Comparison of ENCODE assay signal across 7 cellular contexts in the genomic region with DNA sequence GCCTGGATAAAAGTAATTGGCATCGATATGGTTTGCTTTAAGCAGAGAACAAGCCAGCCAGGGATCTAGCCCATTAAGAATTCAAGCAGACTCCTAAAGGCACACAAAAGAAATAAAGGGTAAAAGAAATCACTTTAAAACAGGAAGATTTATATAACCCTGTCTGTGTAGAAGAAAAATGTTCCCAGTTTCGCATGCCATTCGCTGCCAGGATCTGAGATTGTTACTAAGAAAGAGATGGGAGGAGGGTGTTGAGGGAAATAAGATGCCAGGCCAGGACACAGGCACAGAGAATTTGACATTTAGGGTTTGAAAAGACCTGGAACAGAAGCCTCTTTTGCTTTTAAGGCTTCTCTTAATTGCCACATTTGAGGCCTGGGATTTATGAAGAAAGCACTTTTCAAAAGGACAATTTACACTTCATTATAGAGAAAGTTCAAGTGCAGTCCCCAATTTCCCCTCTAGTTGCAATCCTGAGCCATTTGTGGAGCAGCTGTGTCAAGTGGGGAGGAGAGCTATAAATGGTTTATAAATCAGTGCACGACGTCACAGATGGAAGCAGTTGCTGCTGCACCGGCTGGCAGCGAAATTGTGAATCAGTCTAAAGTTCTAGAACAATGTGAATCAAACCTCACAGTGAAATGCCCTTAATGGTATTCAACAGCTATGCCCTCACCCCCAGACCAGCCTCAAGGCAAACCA. TPM values are rescaled to one million over a fixed set of nuclear protein-coding genes. Genes with fewer than 3 reads are reported as not detected.
A peak's percentile ranks its signal among the peaks of the same experiment; 100 is the strongest.
DNase-seq lines count a peak whose midpoint lies in the region; ATAC-seq and TF ChIP-seq lines count a peak whose summit lies in the region.

No MANE protein-coding gene starts in this region.

- H3K79me1 ChIP-seq in mesendoderm (ENCODE audit: low read length) = no peaks in the 10 kb centered on the region

- no peak overlapping the region for H3K23ac ChIP-seq in mesendoderm (ENCODE audit: low read length)

- H3K79me2 ChIP-seq in mesendoderm (ENCODE audit: control insufficient read depth, insufficient read depth, low read length) = no peaks in the 10 kb centered on the region

- no peak overlapping the region for H4K8ac ChIP-seq in mesendoderm (ENCODE audit: low read depth, low read length)

- in situ Hi-C loops in astrocyte of the cerebellum (cut with HindIII; ENCODE audit: low sequenced_read_pairs) = no loop called here

- no peaks in the 10 kb centered on the region for H3K9me3 ChIP-seq in upper lobe of right lung

- intact Hi-C loops in left colon (cut with DNase I, micrococcal nuclease) = loop anchor here in 1 of 2 donors (10.0 kb wide), 1 partner anchor 47 kb away; no protein-coding TSS in a partner anchor
- intact Hi-C loops in upper lobe of right lung (cut with DNase I) = loop anchor here (10.0 kb wide), 1 partner anchor 47 kb away; no protein-coding TSS in a partner anchor

- no CpG with 5 or more reads among the region's 7 CpGs for WGBS in mesendoderm (ENCODE audit: extremely low coverage, insufficient coverage, low lambda C conversion rate)

- ATAC-seq in left colon (peak; percentile 74), upper lobe of right lung (no peak), GM19351 (IDR thresholded peaks at IDR 0.05; ENCODE audit: unreplicated experiment) (no peak)

- H3K36me3 ChIP-seq in upper lobe of right lung (no peaks in the 10 kb centered on the region), mesendoderm (ENCODE audit: control insufficient read depth, insufficient read depth, low read length) (no peaks in the 10 kb centered on the region)

- H3K4me1 ChIP-seq in upper lobe of right lung (no peaks in the 10 kb centered on the region), mesendoderm (ENCODE audit: control insufficient read depth, low read depth, low read length) (no peaks in the 10 kb centered on the region)

- no peak overlapping the region for H3K18ac ChIP-seq in mesendoderm (ENCODE audit: low read length)

- H3K27ac ChIP-seq in upper lobe of right lung (no peak overlapping the region), mesendoderm (ENCODE audit: low read depth, low read length) (no peak overlapping the region)

- no peak overlapping the region for H2BK120ac ChIP-seq in mesendoderm (ENCODE audit: low read depth, low read length)

- peak; percentile 52 for TF ChIP-seq CTCF in GM12873 (IDR thresholded peaks at IDR 0.05; ENCODE audit: insufficient read depth, low read depth, low read length, missing control alignments)
- peak; percentile 55 for TF ChIP-seq CTCF in astrocyte of the cerebellum (IDR thresholded peaks at IDR 0.05; ENCODE audit: low read depth, low read length, missing control alignments)
- peak; percentile 34 for TF ChIP-seq CTCF in upper lobe of right lung (IDR thresholded peaks at IDR 0.05)

- H3K4me3 ChIP-seq in astrocyte of the cerebellum (ENCODE audit: low read depth, low read length) (no peak overlapping the region), upper lobe of right lung (no peak overlapping the region), mesendoderm (ENCODE audit: low read length) (no peak overlapping the region)

- no peak overlapping the region for H3K4me2 ChIP-seq in mesendoderm (ENCODE audit: low read length)

- H3K9ac ChIP-seq in mesendoderm (ENCODE audit: low read length) = no peak overlapping the region

- peak; percentile 73 for DNase-seq in NCI-H1436 treated with DMSO at 0.1 percent for 48 hours (lab: John Stamatoyannopoulos, UW)
- peak; percentile 34 for DNase-seq in astrocyte of the cerebellum (ENCODE audit: low read depth)
- peak in 1 of 2 donors; percentile 46 for DNase-seq in left colon
- DNase-seq in upper lobe of right lung = no peak
- no peak for DNase-seq in mesendoderm

- no peak overlapping the region for H2AK5ac ChIP-seq in mesendoderm (ENCODE audit: low read length)

- no peak overlapping the region for H3K56ac ChIP-seq in mesendoderm (ENCODE audit: low read length)

- H3K4ac ChIP-seq in mesendoderm (ENCODE audit: low read depth, low read length) = no peak overlapping the region

- H4K5ac ChIP-seq in mesendoderm (ENCODE audit: low read length) = no peak overlapping the region

- no peaks in the 10 kb centered on the region for H3K27me3 ChIP-seq in upper lobe of right lung
- no peaks in the 10 kb centered on the region for H3K27me3 ChIP-seq in mesendoderm (ENCODE audit: insufficient read depth, low read length, poor library complexity)

- no peak overlapping the region for H2BK5ac ChIP-seq in mesendoderm (ENCODE audit: low read length)

- H2BK15ac ChIP-seq in mesendoderm (replicated peaks; ENCODE audit: low read depth) = no peak overlapping the region

RNA-seq across cellular contexts. Expression of gene C16orf87, which starts 26.4 kb away (rescaled TPM):
- 1 to 10 TPM; 6.1 to 7.6 TPM for total RNA-seq in left colon
- total RNA-seq in upper lobe of right lung = 8.2 TPM
- 19.7 TPM for polyA plus RNA-seq in mesendoderm (2013, experiment 1 of 2)
- polyA plus RNA-seq in mesendoderm (2013, experiment 2 of 2) = 19.1 TPM

RNA-seq across cellular contexts. Expression of gene GPT2, which starts 26.8 kb away (rescaled TPM):
- total RNA-seq in left colon (10 to 100 TPM; 26.8 to 32.1 TPM), upper lobe of right lung (6.2 TPM)
- polyA plus RNA-seq in mesendoderm (2013, experiment 1 of 2) = 30.6 TPM
- 32.9 TPM for polyA plus RNA-seq in mesendoderm (2013, experiment 2 of 2)

Comparison
In these comparisons a context has a peak if more than half of its experiments do, and no peak if none do; other contexts are left out.
1. DNase-seq: peak in NCI-H1436 treated with DMSO at 0.1 percent for 48 hours (single experiment) and astrocyte of the cerebellum (single experiment); none in upper lobe of right lung (single experiment) and mesendoderm (single experiment).
2. Peak in every context shown above with its lines, with median percentiles within 50 percentile points of each other: CTCF ChIP-seq.